ENCODE assay signal across 18 cellular contexts in the genomic region with DNA sequence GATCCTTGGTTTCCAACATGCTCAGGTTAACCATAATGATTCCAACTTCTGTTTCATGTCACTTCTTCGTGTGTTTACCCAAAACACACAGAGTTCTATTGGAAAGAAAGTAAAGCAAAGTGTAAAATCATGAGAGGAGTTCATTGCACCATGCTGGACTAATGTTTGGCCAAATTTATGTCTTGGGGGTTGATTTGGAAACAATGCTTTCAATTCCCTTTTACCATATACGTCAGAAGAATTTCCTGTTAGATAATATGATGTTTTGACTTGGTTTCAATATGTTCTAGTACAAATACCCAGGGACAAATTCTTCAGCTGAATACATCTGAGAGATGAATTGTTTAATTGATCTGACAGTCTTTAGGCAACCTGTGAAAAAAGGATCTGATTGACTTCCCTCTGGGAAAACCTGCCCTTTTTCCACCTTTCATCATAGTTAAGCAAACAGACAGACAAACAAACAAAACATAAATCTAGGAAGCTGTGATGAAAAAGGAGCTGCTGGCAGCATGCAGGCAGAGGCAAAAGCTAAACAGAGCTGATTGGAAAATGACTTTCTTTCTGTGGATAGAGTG. TPM values are rescaled to one million over a fixed set of nuclear protein-coding genes. Genes with fewer than 3 reads are reported as not detected.
DNase-seq lines count a peak whose midpoint lies in the region; ATAC-seq, FAIRE-seq and TF ChIP-seq lines count a peak whose summit lies in the region.
"Had no signal": no experiment of that assay in that cellular context is flagged by ENCODE, and none has a peak within 500 bp of the region (broad histone marks: within the 10 kb centered on the region; RNA-seq: fewer than 3 reads in every experiment).

No MANE protein-coding gene starts in this region.

- H3K9me3 ChIP-seq in pancreas (no peaks in the 10 kb centered on the region), stomach (no peaks in the 10 kb centered on the region)
- H3K9me3 ChIP-seq: vagina had no signal

- H3K27me3 ChIP-seq in pancreas: no peaks in the 10 kb centered on the region
- no peaks in the 10 kb centered on the region for H3K27me3 ChIP-seq in stomach
- H3K27me3 ChIP-seq: vagina had no signal

- TF ChIP-seq CTCF in fibroblast of mammary gland (conservative IDR thresholded peaks at IDR 0.05; ENCODE audit: control insufficient read depth, insufficient read depth, low read depth, low read length): no peak
- TF ChIP-seq CTCF in pancreas (IDR thresholded peaks at IDR 0.05): no peak
- TF ChIP-seq CTCF in GM10266 (IDR thresholded peaks at IDR 0.05; ENCODE audit: control insufficient read depth, insufficient read depth, low read depth, missing control alignments): no peak
- TF ChIP-seq CTCF in stomach (IDR thresholded peaks at IDR 0.05): no peak

- ATAC-seq in pancreas: peak in 3 of 4 donors; percentile 34 to 51 (median 44)
- ATAC-seq in GM21515 (IDR thresholded peaks at IDR 0.05; ENCODE audit: unreplicated experiment): no peak
- ATAC-seq in GM21381 (IDR thresholded peaks at IDR 0.05; ENCODE audit: unreplicated experiment): no peak
- ATAC-seq: activated CD4-positive, alpha-beta T cell treated with anti-CD3 and anti-CD28 coated beads for 36 hours; activated naive CD8-positive, alpha-beta T cell treated with anti-CD3 and anti-CD28 coated beads, Interleukin-2, amount 50 U/mL, for 24 hours; T-cell had no signal

- H3K27ac ChIP-seq in pancreas (peak overlapping the region in 1 of 4 donors; percentile 17), stomach (peak overlapping the region in 2 of 5 donors; percentile 17 to 19)
- H3K27ac ChIP-seq: GM23248, KMS-11, vagina had no signal

- no peak for TF ChIP-seq EP300 in stomach (IDR thresholded peaks at IDR 0.05)

- no peak overlapping the region for H3K4me3 ChIP-seq in fibroblast of mammary gland (ENCODE audit: control insufficient read depth, low read depth, low read length)
- H3K4me3 ChIP-seq in pancreas: no peak overlapping the region
- no peak overlapping the region for H3K4me3 ChIP-seq in stomach
- H3K4me3 ChIP-seq: GM23248, vagina had no signal

- H3K4me1 ChIP-seq in pancreas: no peaks in the 10 kb centered on the region
- no peaks in the 10 kb centered on the region for H3K4me1 ChIP-seq in stomach
- H3K4me1 ChIP-seq: vagina had no signal

- FAIRE-seq in pancreas (lab: Jason Lieb, UNC): peak; percentile 32
- FAIRE-seq: colon had no signal

- no peaks in the 10 kb centered on the region for H3K36me3 ChIP-seq in pancreas
- H3K36me3 ChIP-seq in stomach: no peaks in the 10 kb centered on the region
- H3K36me3 ChIP-seq: vagina had no signal

- no peak for TF ChIP-seq POLR2A in stomach (IDR thresholded peaks at IDR 0.05)

- DNase-seq in DMS153 treated with DMSO at 0.1 percent for 48 hours (lab: John Stamatoyannopoulos, UW; ENCODE audit: unreplicated experiment): peak; percentile 14
- peak; percentile 59 for DNase-seq in NCI-H748 treated with DMSO at 0.1 percent for 48 hours (lab: John Stamatoyannopoulos, UW)
- peak; percentile 39 for DNase-seq in fibroblast of mammary gland (ENCODE audit: low read depth)
- no peak for DNase-seq in pancreas
- no peak for DNase-seq in GM10266 (ENCODE audit: extremely low spot score)
- DNase-seq in stomach: no peak
- DNase-seq: activated CD4-positive, alpha-beta T cell treated with anti-CD3 and anti-CD28 coated beads for 36 hours; activated naive CD8-positive, alpha-beta T cell treated with anti-CD3 and anti-CD28 coated beads, Interleukin-2, amount 50 U/mL, for 24 hours; activated T-cell treated with anti-CD3 and anti-CD28 coated beads for 4 hours; GM23248; NCI-H2107; stimulated activated CD4-positive, alpha-beta T cell treated with anti-CD3 and anti-CD28 coated beads, Interleukin-2, amount 100 ng/mL, for 48 hours; T-cell had no signal

- 21 to 22% methylated on average over 2 of the region's 2 CpGs for WGBS in pancreas, 2 donors
- WGBS in stomach, 5 donors: 33 to 46% (median 35%) methylated on average over 2 of the region's 2 CpGs

- intact Hi-C loops in pancreas (cut with DNase I) (no loop called here), stomach (cut with DNase I; ENCODE audit: low total_unique reads) (no loop called here)

RNA-seq across cellular contexts. Expression of gene MPHOSPH6, which starts 26.0 kb away (rescaled TPM):
- total RNA-seq in pancreas (1 to 10 TPM; 1.9 to 8.6 (median 5.7) TPM), stomach (10 to 100 TPM in 1 of 5 donors, 1 to 10 TPM in 3, not detected in 1; 6.1 to 26.3 (median 9.5) TPM)
- polyA plus RNA-seq in pancreas (10 to 100 TPM in 1 of 2 donors, 1 to 10 TPM in 1; 8.1 to 15.3 TPM), stomach (10 to 100 TPM; 26.8 to 31.9 (median 30.7) TPM)

Comparison
In these comparisons a context has a peak if more than half of its experiments do, and no peak if none do; other contexts are left out.
1. DNase-seq: peak in DMS153 treated with DMSO at 0.1 percent for 48 hours (single experiment), NCI-H748 treated with DMSO at 0.1 percent for 48 hours (single experiment) and fibroblast of mammary gland (single experiment); none in pancreas (0 of 6), GM10266 (single experiment) and stomach (single experiment).
2. ATAC-seq: peak in pancreas (3 of 4); none in GM21515 (single experiment) and GM21381 (single experiment).